ENCODE assay signal across 24 cellular contexts in genomic region chr17:74670329-74670728, GRCh38. TPM values are rescaled to one million over a fixed set of nuclear protein-coding genes. Genes with fewer than 3 reads are reported as not detected.
"Had no signal": no experiment of that assay in that cellular context is flagged by ENCODE, and none has a peak within 500 bp of the region (broad histone marks: within the 10 kb centered on the region; RNA-seq: fewer than 3 reads in every experiment).

No MANE protein-coding gene starts in this region.

- H3K27me3 ChIP-seq: testis, vagina had no signal

- H3K4me3 ChIP-seq: esophagus squamous epithelium, gastroesophageal sphincter, hepatocyte, lung, sigmoid colon, skin epidermis, testis, tibial nerve, upper lobe of right lung, vagina had no signal

- H3K27ac ChIP-seq: esophagus squamous epithelium, gastroesophageal sphincter, hepatocyte, sigmoid colon, skin epidermis, testis, tibial nerve, upper lobe of right lung, vagina had no signal

- H3K9me3 ChIP-seq: esophagus squamous epithelium, sigmoid colon, testis, upper lobe of right lung, vagina had no signal

- H3K4me1 Mint-ChIP-seq: nephron; stimulated activated naive B cell treated with anti-CD40 and anti-IgM and Interleukin-4, amounts not matched to agents 10 μg/mL and 1 μg/mL and 100 μg/mL, for 72 hours had no signal

- H3K4me3 Mint-ChIP-seq: dendritic cell treated with granulocyte-macrophage colony-stimulating factor and Interleukin-4, amounts not matched to agents 40 ng/mL and 50 ng/mL, for 4 days; nephron; stimulated activated naive B cell treated with anti-CD40 and anti-IgM and Interleukin-4, amounts not matched to agents 10 μg/mL and 1 μg/mL and 100 μg/mL, for 72 hours; stimulated activated naive CD8-positive, alpha-beta T cell treated with anti-CD3 and anti-CD28 coated beads, Interleukin-15, amount 100 ng/mL, for 72 hours had no signal

- H2AFZ ChIP-seq: hepatocyte had no signal

- H3K79me2 ChIP-seq: hepatocyte had no signal

- H3K4me1 ChIP-seq: esophagus squamous epithelium, gastroesophageal sphincter, sigmoid colon, testis, tibial nerve, upper lobe of right lung, vagina had no signal

- H3K36me3 ChIP-seq: esophagus squamous epithelium, gastroesophageal sphincter, sigmoid colon, tibial nerve, upper lobe of right lung, vagina had no signal

- H3K27ac Mint-ChIP-seq: dendritic cell treated with granulocyte-macrophage colony-stimulating factor and Interleukin-4, amounts not matched to agents 40 ng/mL and 50 ng/mL, for 4 days; nephron; stimulated activated naive B cell treated with anti-CD40 and anti-IgM and Interleukin-4, amounts not matched to agents 10 μg/mL and 1 μg/mL and 100 μg/mL, for 72 hours; stimulated activated naive CD8-positive, alpha-beta T cell treated with anti-CD3 and anti-CD28 coated beads, Interleukin-15, amount 100 ng/mL, for 72 hours had no signal

- DNase-seq: esophagus squamous epithelium; foreskin fibroblast; left colon; left ventricle myocardium superior; mesenchymal stem cell; midbrain; sigmoid colon; stimulated activated CD4-positive, alpha-beta T cell treated with anti-CD3 and anti-CD28 coated beads, Interleukin-2, amount 100 ng/mL, for 24 hours; stimulated activated CD4-positive, alpha-beta T cell treated with anti-CD3 and anti-CD28 coated beads, Interleukin-4, amount 100 ng/mL, for 4 hours; stimulated activated naive B cell treated with anti-CD40 and anti-IgM and Interleukin-4, amounts not matched to agents 10 μg/mL and 1 μg/mL and 100 μg/mL, for 72 hours; stimulated activated naive CD8-positive, alpha-beta T cell treated with anti-CD3 and anti-CD28 coated beads, Interleukin-15, amount 100 ng/mL, for 72 hours; testis; upper lobe of right lung had no signal

- ATAC-seq: gastroesophageal sphincter; stimulated activated naive B cell treated with anti-CD40 and anti-IgM and Interleukin-4, amounts not matched to agents 10 μg/mL and 1 μg/mL and 100 μg/mL, for 72 hours had no signal

RNA-seq across cellular contexts. Expression of gene CD300LF, which starts 42.4 kb away (rescaled TPM):
- total RNA-seq: epithelial cell of proximal tubule, hepatocyte, kidney epithelial cell, left ventricle myocardium superior, pulmonary artery endothelial cell had no signal

RNA-seq across cellular contexts. Expression of gene CD300E, which starts 46.8 kb away (rescaled TPM):
- total RNA-seq: epithelial cell of proximal tubule, kidney epithelial cell, pulmonary artery endothelial cell had no signal
